10 cellular contexts compared by ENCODE assay signal in genomic region chr2:11669454-11670291, GRCh38. TPM values are rescaled to one million over a fixed set of nuclear protein-coding genes. Genes with fewer than 3 reads are reported as not detected.
DNase-seq lines count a peak whose midpoint lies in the region; ATAC-seq, FAIRE-seq and TF ChIP-seq lines count a peak whose summit lies in the region.
"Had no signal": no experiment of that assay in that cellular context is flagged by ENCODE, and none has a peak within 500 bp of the region (broad histone marks: within the 10 kb centered on the region; RNA-seq: fewer than 3 reads in every experiment).

Gene NTSR2, minus strand, starts transcription at chr2:11670195. Its CDS starts 66 bp downstream, at chr2:11670129.

- H3K27me3 ChIP-seq in bronchial epithelial cell (ENCODE audit: control insufficient read depth, insufficient read depth, low read length): peaks cover 25% of the 10 kb centered on the region
- H3K27me3 ChIP-seq: BLaER1 treated with 17β-estradiol and CSF1 and Interleukin-3, amounts not matched to agents 10 nM and 100 nM had no signal

- no peaks in the 10 kb centered on the region for H3K9me3 ChIP-seq in kidney (ENCODE audit: control insufficient read depth in 1 of 2, low read length in 2 of 2)

- H3K4me3 ChIP-seq in bronchial epithelial cell (ENCODE audit: low read depth, low read length): no peak within 1 kb of the TSS
- no peak within 1 kb of the TSS for H3K4me3 ChIP-seq in kidney (ENCODE audit: low read length in 2 of 2)
- H3K4me3 ChIP-seq: BLaER1 treated with 17β-estradiol and CSF1 and Interleukin-3, amounts not matched to agents 10 nM and 100 nM; SJSA1 had no signal

- intact Hi-C loops in kidney (cut with DNase I): no loop called here

- FAIRE-seq in bronchial epithelial cell (lab: Jason Lieb, UNC) (no peak), kidney (lab: Jason Lieb, UNC) (no peak)

- H3K9ac ChIP-seq in kidney (ENCODE audit: low read length in 2 of 2): no peak within 1 kb of the TSS

- H3K27ac ChIP-seq in kidney (ENCODE audit: low read depth in 2 of 2, low read length in 2 of 2): no peak within 1 kb of the TSS
- H3K27ac ChIP-seq: BLaER1 treated with 17β-estradiol and CSF1 and Interleukin-3, amounts not matched to agents 10 nM and 100 nM; SJSA1 had no signal

- DNase-seq in activated T-cell treated with anti-CD3 and anti-CD28 coated beads for 24 hours (ENCODE audit: low read depth) (peak; percentile 15), activated T-cell treated with anti-CD3 and anti-CD28 coated beads for 4 hours (no peak), bronchial epithelial cell (ENCODE audit: low read depth) (peak; percentile 17), kidney (peak; percentile 81), SKM-1 (lab: John Stamatoyannopoulos, UW; ENCODE audit: unreplicated experiment) (no peak)
- DNase-seq in stimulated activated CD4-positive, alpha-beta T cell treated with anti-CD3 and anti-CD28 coated beads, Interleukin-4, amount 100 ng/mL, for 1 hour: peak; percentile 24

- peaks cover 0 to 3% of the 10 kb centered on the region in 2 donors for H3K4me1 ChIP-seq in kidney (ENCODE audit: control insufficient read depth in 1 of 2, insufficient read depth in 1 of 2, low read depth in 1 of 2, low read length in 2 of 2)

- no peak for ATAC-seq in HG02763 (IDR thresholded peaks at IDR 0.05; ENCODE audit: unreplicated experiment)
- ATAC-seq in HG03354 (IDR thresholded peaks at IDR 0.05; ENCODE audit: poor library complexity, severe bottlenecking, unreplicated experiment): no peak

- TF ChIP-seq CTCF in bronchial epithelial cell (IDR thresholded peaks at IDR 0.05; ENCODE audit: insufficient read depth, low read length, severe bottlenecking) (peak; percentile 0), kidney (IDR thresholded peaks at IDR 0.05; ENCODE audit: borderline replicate concordance, extremely low read depth, insufficient read depth) (no peak)

- H3K36me3 ChIP-seq in bronchial epithelial cell (ENCODE audit: control insufficient read depth, insufficient read depth, low read length) (no peaks in the 10 kb centered on the region), kidney (ENCODE audit: control insufficient read depth in 1 of 2, insufficient read depth in 2 of 2, low read length in 2 of 2) (no peaks in the 10 kb centered on the region)
- H3K36me3 ChIP-seq: BLaER1 treated with 17β-estradiol and CSF1 and Interleukin-3, amounts not matched to agents 10 nM and 100 nM; SJSA1 had no signal

RNA-seq across cellular contexts. Expression of gene NTSR2, which starts in this region (rescaled TPM):
- not detected in 2 replicates for total RNA-seq in bronchial epithelial cell
- not detected for total RNA-seq in kidney
- not detected for polyA plus RNA-seq in kidney (ENCODE audit: insufficient read depth, low read depth, low replicate concordance)
- total RNA-seq: SJSA1 had no signal

Comparison
In these comparisons a context has a peak if more than half of its experiments do, and no peak if none do; other contexts are left out.
1. DNase-seq: peak in activated T-cell treated with anti-CD3 and anti-CD28 coated beads for 24 hours (single experiment) and stimulated activated CD4-positive, alpha-beta T cell treated with anti-CD3 and anti-CD28 coated beads, Interleukin-4, amount 100 ng/mL, for 1 hour (single experiment); none in activated T-cell treated with anti-CD3 and anti-CD28 coated beads for 4 hours (single experiment) and SKM-1 (single experiment).
2. Peak in DNase-seq in bronchial epithelial cell; RNA of the gene not detected or under 1 TPM.
3. Peak in DNase-seq in kidney; RNA of the gene not detected or under 1 TPM.